In genomic region chr4:39730067-39730466, GRCh38 we compare ENCODE assay signal across 1 cellular context.
TF ChIP-seq lines count a peak whose summit lies in the region.

No MANE protein-coding gene starts in this region.

TF ChIP-seq in WTC11, 78 proteins besides CTCF, POLR2A, EP300 and RAD21 (continued from another document):
- no peak for TF ChIP-seq ZNF512 (CRISPR knock-in tag; IDR thresholded peaks at IDR 0.05; ENCODE audit: borderline replicate concordance)
